9 cellular contexts compared by ENCODE assay signal in the genomic region with DNA sequence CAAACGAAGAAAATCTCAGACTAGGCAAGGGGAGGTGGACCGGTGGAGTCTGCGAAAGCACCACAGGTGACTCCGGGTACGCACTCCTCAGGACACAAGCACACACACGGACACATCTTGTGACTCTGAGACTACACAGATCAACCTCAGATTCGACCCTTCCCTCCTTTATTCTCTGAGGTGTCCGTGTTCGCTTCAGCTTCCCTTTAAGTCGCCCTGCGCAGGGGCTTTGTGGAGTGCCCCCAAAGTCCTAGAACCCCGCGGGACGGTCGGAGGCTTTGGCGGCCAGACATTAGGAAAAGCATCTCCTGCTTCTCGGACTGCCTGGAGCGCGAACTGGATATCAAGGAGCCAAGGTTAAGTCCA. TPM values are rescaled to one million over a fixed set of nuclear protein-coding genes. Genes with fewer than 3 reads are reported as not detected.
DNase-seq lines count a peak whose midpoint lies in the region; ATAC-seq and TF ChIP-seq lines count a peak whose summit lies in the region.
"Had no signal": no experiment of that assay in that cellular context is flagged by ENCODE, and none has a peak within 500 bp of the region (broad histone marks: within the 10 kb centered on the region; RNA-seq: fewer than 3 reads in every experiment).

No MANE protein-coding gene starts in this region.

- peak overlapping the region; percentile 47 to 74 (median 61) for H3K4me3 ChIP-seq in BLaER1 treated with 17β-estradiol and CSF1 and Interleukin-3, amounts not matched to agents 10 nM and 100 nM
- peak overlapping the region; percentile 74 for H3K4me3 ChIP-seq in MM.1S (ENCODE audit: low read length)
- peak overlapping the region; percentile 43 to 50 for H3K4me3 ChIP-seq in esophagus (ENCODE audit: low read depth in 1 of 2, low read length in 2 of 2)
- H3K4me3 ChIP-seq in ovary = peak overlapping the region; percentile 36
- no peak overlapping the region for H3K4me3 ChIP-seq in foreskin fibroblast (ENCODE audit: low read depth in 1 of 2, low read length in 2 of 2)

- TF ChIP-seq POLR2A in ovary (IDR thresholded peaks at IDR 0.05) = no peak

- H4K20me1 ChIP-seq in BLaER1 treated with 17β-estradiol and CSF1 and Interleukin-3, amounts not matched to agents 10 nM and 100 nM = peaks cover 0 to 8% (median 0%) of the 10 kb centered on the region in 11 experiments; a peak in 4 of 22 replicates
- no peaks in the 10 kb centered on the region for H4K20me1 ChIP-seq in MM.1S (ENCODE audit: insufficient read depth, low read length)

- DNase-seq in MM.1S (no peak), ovary (no peak), posterior cingulate gyrus (no peak), foreskin fibroblast (no peak)
- DNase-seq: T-helper 2 cell had no signal

- peak overlapping the region; percentile 77 for H2AFZ ChIP-seq in MM.1S (ENCODE audit: low read length)

- ATAC-seq in GM19023 (IDR thresholded peaks at IDR 0.05; ENCODE audit: unreplicated experiment) = no peak
- ATAC-seq in GM18868 (IDR thresholded peaks at IDR 0.05; ENCODE audit: unreplicated experiment) = no peak

- H3K9ac ChIP-seq in BLaER1 treated with 17β-estradiol and CSF1 and Interleukin-3, amounts not matched to agents 10 nM and 100 nM = peak overlapping the region in 7 of 11 experiments; percentile 28 to 72 (median 48); a peak in 11 of 22 replicates
- peak overlapping the region; percentile 33; the same call in 1 of the 2 replicates for H3K9ac ChIP-seq in MM.1S (ENCODE audit: low read length)

- no peaks in the 10 kb centered on the region for H3K9me3 ChIP-seq in BLaER1 treated with 17β-estradiol and CSF1 and Interleukin-3, amounts not matched to agents 10 nM and 100 nM (replicated peaks in 1 of 11)
- H3K9me3 ChIP-seq in MM.1S (replicated peaks; ENCODE audit: insufficient read depth, low read length) (no peaks in the 10 kb centered on the region), esophagus (ENCODE audit: control insufficient read depth in 2 of 2, insufficient read depth in 1 of 2, low read depth in 1 of 2, low read length in 1 of 2) (no peaks in the 10 kb centered on the region), ovary (no peaks in the 10 kb centered on the region)

- peak overlapping the region; percentile 79 to 98 (median 94) for H3K4me2 ChIP-seq in BLaER1 treated with 17β-estradiol and CSF1 and Interleukin-3, amounts not matched to agents 10 nM and 100 nM
- H3K4me2 ChIP-seq in MM.1S (ENCODE audit: low read depth, low read length) = peak overlapping the region; percentile 97

- WGBS in esophagus, 2 donors = 3 to 6% methylated on average over 19 of the region's 19 CpGs
- 2 to 4% (median 2%) methylated on average over 19 of the region's 19 CpGs for WGBS in ovary, 3 donors

- no peaks in the 10 kb centered on the region for H3K79me2 ChIP-seq in MM.1S (ENCODE audit: low read length)

- H3K27me3 ChIP-seq in BLaER1 treated with 17β-estradiol and CSF1 and Interleukin-3, amounts not matched to agents 10 nM and 100 nM = peaks cover 37 to 54% (median 45%) of the 10 kb centered on the region in 11 experiments
- H3K27me3 ChIP-seq in MM.1S (replicated peaks; ENCODE audit: insufficient read depth, low read length) = peaks cover 20% of the 10 kb centered on the region; the same call in 1 of the 2 replicates
- peaks cover 0 to 13% of the 10 kb centered on the region in 2 donors for H3K27me3 ChIP-seq in esophagus (ENCODE audit: control insufficient read depth in 1 of 2, insufficient read depth in 2 of 2, low read length in 2 of 2)
- H3K27me3 ChIP-seq in ovary = no peaks in the 10 kb centered on the region

- H3F3A ChIP-seq in MM.1S (ENCODE audit: insufficient read depth, low read length) = no peaks in the 10 kb centered on the region

- TF ChIP-seq EP300 in ovary (IDR thresholded peaks at IDR 0.05) = no peak

- intact Hi-C loops in ovary (cut with DNase I) = loop anchor here in 1 of 4 donors (5.0 kb wide), 1 partner anchor 51 kb away; no protein-coding TSS in a partner anchor
- intact Hi-C loops in posterior cingulate gyrus (cut with DNase I) = loop anchor here (10.0 kb wide), 1 partner anchor 54 kb away; no protein-coding TSS in a partner anchor

- H3K4me1 ChIP-seq in BLaER1 treated with 17β-estradiol and CSF1 and Interleukin-3, amounts not matched to agents 10 nM and 100 nM = peaks cover 16 to 52% (median 22%) of the 10 kb centered on the region in 10 experiments
- no peaks in the 10 kb centered on the region for H3K4me1 ChIP-seq in MM.1S (ENCODE audit: low read length)
- H3K4me1 ChIP-seq in esophagus (ENCODE audit: control insufficient read depth in 2 of 2, insufficient read depth in 2 of 2, low read length in 1 of 2) = peaks cover 0 to 5% of the 10 kb centered on the region in 2 donors
- H3K4me1 ChIP-seq in ovary (ENCODE audit: insufficient read depth) = no peaks in the 10 kb centered on the region

- no peaks in the 10 kb centered on the region for H3K9me2 ChIP-seq in MM.1S (replicated peaks; ENCODE audit: insufficient read depth, low read length)

- H3K36me3 ChIP-seq in BLaER1 treated with 17β-estradiol and CSF1 and Interleukin-3, amounts not matched to agents 10 nM and 100 nM = no peaks in the 10 kb centered on the region
- H3K36me3 ChIP-seq in MM.1S (replicated peaks; ENCODE audit: insufficient read depth, low read length) (no peaks in the 10 kb centered on the region), esophagus (ENCODE audit: control insufficient read depth in 2 of 2, insufficient read depth in 2 of 2, low read length in 1 of 2) (no peaks in the 10 kb centered on the region), ovary (no peaks in the 10 kb centered on the region)

- TF ChIP-seq CTCF in MM.1S (IDR thresholded peaks at IDR 0.05; ENCODE audit: low read length) (no peak), ovary (IDR thresholded peaks at IDR 0.05) (no peak), foreskin fibroblast (IDR thresholded peaks at IDR 0.05; ENCODE audit: low read depth, low read length) (no peak)

- no peak overlapping the region for H3K27ac ChIP-seq in BLaER1 treated with 17β-estradiol and CSF1 and Interleukin-3, amounts not matched to agents 10 nM and 100 nM
- H3K27ac ChIP-seq in MM.1S (ENCODE audit: low read length) (no peak overlapping the region), esophagus (ENCODE audit: low read depth in 2 of 2, low read length in 1 of 2) (peak overlapping the region; percentile 14 to 70), ovary (no peak overlapping the region)

RNA-seq across cellular contexts. Expression of a gene that starts 0.8 kb away (rescaled TPM):
- polyA plus RNA-seq in esophagus (1 to 10 TPM in 1 of 2 donors, under 1 TPM in 1; 0.88 to 1.6 TPM), ovary (1 to 10 TPM; 1.0 to 7.0 TPM)
- 1 to 10 TPM; 1.4 to 6.7 (median 4.1) TPM for total RNA-seq in ovary

Comparison
In these comparisons a context has a peak if more than half of its experiments do, and no peak if none do; other contexts are left out.
1. H3K27ac ChIP-seq: peak in esophagus (2 of 2); none in BLaER1 treated with 17β-estradiol and CSF1 and Interleukin-3, amounts not matched to agents 10 nM and 100 nM (0 of 11), MM.1S (single experiment) and ovary (0 of 2).
2. H3K4me3 ChIP-seq: peak in BLaER1 treated with 17β-estradiol and CSF1 and Interleukin-3, amounts not matched to agents 10 nM and 100 nM (10 of 10), MM.1S (single experiment), esophagus (2 of 2) and ovary (single experiment); none in foreskin fibroblast (0 of 2).